ENCODE assay signal across 1 cellular context in the genomic region with DNA sequence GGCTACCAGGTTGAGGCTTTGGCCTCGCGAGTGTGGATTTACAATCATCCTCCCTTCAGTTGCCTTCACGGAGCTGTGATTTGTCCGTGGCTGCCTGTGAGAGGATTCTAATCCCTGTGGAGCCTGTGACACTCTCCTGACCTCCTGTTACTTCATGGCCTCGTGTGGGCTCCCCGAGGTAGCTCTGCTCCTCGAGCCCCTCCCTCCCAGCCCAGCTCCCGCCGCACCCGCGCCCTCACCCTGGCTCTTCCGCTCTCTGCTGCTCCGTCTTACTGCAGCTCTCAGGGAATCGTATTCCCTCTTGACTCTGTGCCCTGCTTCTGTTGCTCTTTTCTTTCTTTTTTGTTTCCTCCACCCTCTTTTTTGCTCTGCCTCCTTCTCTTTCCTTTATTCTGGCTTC.
TF ChIP-seq lines count a peak whose summit lies in the region.

No MANE protein-coding gene starts in this region.

TF ChIP-seq in GM23338, 12 proteins besides CTCF, POLR2A, EP300 and RAD21:
- TF ChIP-seq, protein P1, sequence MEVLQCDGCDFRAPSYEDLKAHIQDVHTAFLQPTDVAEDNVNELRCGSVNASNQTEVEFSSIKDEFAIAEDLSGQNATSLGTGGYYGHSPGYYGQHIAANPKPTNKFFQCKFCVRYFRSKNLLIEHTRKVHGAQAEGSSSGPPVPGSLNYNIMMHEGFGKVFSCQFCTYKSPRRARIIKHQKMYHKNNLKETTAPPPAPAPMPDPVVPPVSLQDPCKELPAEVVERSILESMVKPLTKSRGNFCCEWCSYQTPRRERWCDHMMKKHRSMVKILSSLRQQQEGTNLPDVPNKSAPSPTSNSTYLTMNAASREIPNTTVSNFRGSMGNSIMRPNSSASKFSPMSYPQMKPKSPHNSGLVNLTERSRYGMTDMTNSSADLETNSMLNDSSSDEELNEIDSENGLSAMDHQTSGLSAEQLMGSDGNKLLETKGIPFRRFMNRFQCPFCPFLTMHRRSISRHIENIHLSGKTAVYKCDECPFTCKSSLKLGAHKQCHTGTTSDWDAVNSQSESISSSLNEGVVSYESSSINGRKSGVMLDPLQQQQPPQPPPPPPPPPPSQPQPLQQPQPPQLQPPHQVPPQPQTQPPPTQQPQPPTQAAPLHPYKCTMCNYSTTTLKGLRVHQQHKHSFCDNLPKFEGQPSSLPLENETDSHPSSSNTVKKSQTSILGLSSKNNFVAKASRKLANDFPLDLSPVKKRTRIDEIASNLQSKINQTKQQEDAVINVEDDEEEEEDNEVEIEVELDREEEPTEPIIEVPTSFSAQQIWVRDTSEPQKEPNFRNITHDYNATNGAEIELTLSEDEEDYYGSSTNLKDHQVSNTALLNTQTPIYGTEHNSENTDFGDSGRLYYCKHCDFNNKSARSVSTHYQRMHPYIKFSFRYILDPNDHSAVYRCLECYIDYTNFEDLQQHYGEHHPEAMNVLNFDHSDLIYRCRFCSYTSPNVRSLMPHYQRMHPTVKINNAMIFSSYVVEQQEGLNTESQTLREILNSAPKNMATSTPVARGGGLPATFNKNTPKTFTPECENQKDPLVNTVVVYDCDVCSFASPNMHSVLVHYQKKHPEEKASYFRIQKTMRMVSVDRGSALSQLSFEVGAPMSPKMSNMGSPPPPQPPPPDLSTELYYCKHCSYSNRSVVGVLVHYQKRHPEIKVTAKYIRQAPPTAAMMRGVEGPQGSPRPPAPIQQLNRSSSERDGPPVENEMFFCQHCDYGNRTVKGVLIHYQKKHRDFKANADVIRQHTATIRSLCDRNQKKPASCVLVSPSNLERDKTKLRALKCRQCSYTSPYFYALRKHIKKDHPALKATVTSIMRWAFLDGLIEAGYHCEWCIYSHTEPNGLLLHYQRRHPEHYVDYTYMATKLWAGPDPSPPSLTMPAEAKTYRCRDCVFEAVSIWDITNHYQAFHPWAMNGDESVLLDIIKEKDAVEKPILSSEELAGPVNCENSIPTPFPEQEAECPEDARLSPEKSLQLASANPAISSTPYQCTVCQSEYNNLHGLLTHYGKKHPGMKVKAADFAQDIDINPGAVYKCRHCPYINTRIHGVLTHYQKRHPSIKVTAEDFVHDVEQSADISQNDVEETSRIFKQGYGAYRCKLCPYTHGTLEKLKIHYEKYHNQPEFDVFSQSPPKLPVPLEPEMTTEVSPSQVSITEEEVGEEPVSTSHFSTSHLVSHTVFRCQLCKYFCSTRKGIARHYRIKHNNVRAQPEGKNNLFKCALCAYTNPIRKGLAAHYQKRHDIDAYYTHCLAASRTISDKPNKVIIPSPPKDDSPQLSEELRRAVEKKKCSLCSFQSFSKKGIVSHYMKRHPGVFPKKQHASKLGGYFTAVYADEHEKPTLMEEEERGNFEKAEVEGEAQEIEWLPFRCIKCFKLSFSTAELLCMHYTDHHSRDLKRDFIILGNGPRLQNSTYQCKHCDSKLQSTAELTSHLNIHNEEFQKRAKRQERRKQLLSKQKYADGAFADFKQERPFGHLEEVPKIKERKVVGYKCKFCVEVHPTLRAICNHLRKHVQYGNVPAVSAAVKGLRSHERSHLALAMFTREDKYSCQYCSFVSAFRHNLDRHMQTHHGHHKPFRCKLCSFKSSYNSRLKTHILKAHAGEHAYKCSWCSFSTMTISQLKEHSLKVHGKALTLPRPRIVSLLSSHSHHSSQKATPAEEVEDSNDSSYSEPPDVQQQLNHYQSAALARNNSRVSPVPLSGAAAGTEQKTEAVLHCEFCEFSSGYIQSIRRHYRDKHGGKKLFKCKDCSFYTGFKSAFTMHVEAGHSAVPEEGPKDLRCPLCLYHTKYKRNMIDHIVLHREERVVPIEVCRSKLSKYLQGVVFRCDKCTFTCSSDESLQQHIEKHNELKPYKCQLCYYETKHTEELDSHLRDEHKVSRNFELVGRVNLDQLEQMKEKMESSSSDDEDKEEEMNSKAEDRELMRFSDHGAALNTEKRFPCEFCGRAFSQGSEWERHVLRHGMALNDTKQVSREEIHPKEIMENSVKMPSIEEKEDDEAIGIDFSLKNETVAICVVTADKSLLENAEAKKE (CRISPR knock-in tag; IDR thresholded peaks at IDR 0.05) = no peak
TF ChIP-seq in GM23338: peak in this region for 0.
